In the genomic region with DNA sequence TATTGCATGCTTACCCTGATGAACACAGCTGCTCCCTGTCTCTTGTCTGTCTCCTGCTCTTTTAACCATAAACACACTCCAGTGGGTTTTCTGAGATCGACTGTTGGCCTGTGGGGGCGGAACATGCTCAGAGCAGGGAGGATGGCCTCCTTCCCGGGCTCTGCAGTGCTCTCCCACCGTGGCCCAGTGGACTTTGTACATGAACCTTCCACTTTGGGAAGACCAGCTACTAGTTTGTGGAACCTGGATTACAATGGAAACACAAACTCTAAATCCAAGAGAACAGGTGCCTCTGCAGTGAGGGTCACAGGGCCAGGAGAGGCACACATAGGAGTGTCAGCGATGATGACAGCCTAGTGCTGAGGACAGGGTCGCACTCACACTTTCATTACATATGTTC, we compare ENCODE assay signal across 1 cellular context.
TF ChIP-seq lines count a peak whose summit lies in the region.

No MANE protein-coding gene starts in this region.

TF ChIP-seq in HepG2, 621 proteins besides CTCF, POLR2A, EP300 and RAD21 (continues in another document):
- peak; percentile 84 for TF ChIP-seq HNF4G (IDR thresholded peaks at IDR 0.05; ENCODE audit: borderline replicate concordance, low read depth, low read length)
- 0 out of 2 replicates have a peak, but pooled peaks have one; percentile 44 for TF ChIP-seq HNF4G (CRISPR knock-in tag; IDR thresholded peaks at IDR 0.05; ENCODE audit: borderline replicate concordance, low read depth)
- TF ChIP-seq ATRX (CRISPR knock-in tag; IDR thresholded peaks at IDR 0.05; ENCODE audit: borderline replicate concordance), result no peak
- TF ChIP-seq ZNF749 (CRISPR knock-in tag; IDR thresholded peaks at IDR 0.05; ENCODE audit: borderline replicate concordance), result no peak
- no peak for TF ChIP-seq ZNF432 (CRISPR knock-in tag; IDR thresholded peaks at IDR 0.05; ENCODE audit: borderline replicate concordance)
- no peak for TF ChIP-seq SP140L (CRISPR knock-in tag; IDR thresholded peaks at IDR 0.05; ENCODE audit: borderline replicate concordance)
- no peak for TF ChIP-seq CREB1 (IDR thresholded peaks at IDR 0.05)
- no peak for TF ChIP-seq CREB1 (CRISPR knock-in tag; IDR thresholded peaks at IDR 0.05)
- TF ChIP-seq RFXANK (CRISPR knock-in tag; IDR thresholded peaks at IDR 0.05), result no peak
- TF ChIP-seq ZNF790 (CRISPR knock-in tag; IDR thresholded peaks at IDR 0.05; ENCODE audit: borderline replicate concordance), result no peak
- TF ChIP-seq TGIF2 (CRISPR knock-in tag; IDR thresholded peaks at IDR 0.05), result no peak
- TF ChIP-seq ZFP36 (IDR thresholded peaks at IDR 0.05; ENCODE audit: borderline replicate concordance, low read depth, low read length, partially characterized antibody), result no peak
- no peak for TF ChIP-seq ZBTB10 (CRISPR knock-in tag; IDR thresholded peaks at IDR 0.05; ENCODE audit: borderline replicate concordance)
- TF ChIP-seq HOXA3 (CRISPR knock-in tag; IDR thresholded peaks at IDR 0.05), result no peak; the same call in 1 of the 2 replicates
- TF ChIP-seq SIX4 (CRISPR knock-in tag; IDR thresholded peaks at IDR 0.05), result no peak
- no peak for TF ChIP-seq BRCA1 (CRISPR knock-in tag; IDR thresholded peaks at IDR 0.05)
- TF ChIP-seq SALL1 (CRISPR knock-in tag; IDR thresholded peaks at IDR 0.05), result peak; percentile 54; the same call in 1 of the 2 replicates
- no peak for TF ChIP-seq ZBTB7A (CRISPR knock-in tag; IDR thresholded peaks at IDR 0.05)
- no peak for TF ChIP-seq XRCC5 (optimal IDR thresholded peaks at IDR 0.05; ENCODE audit: low read length)
- TF ChIP-seq TOE1 (CRISPR knock-in tag; IDR thresholded peaks at IDR 0.05), result no peak
- TF ChIP-seq, protein P1, sequence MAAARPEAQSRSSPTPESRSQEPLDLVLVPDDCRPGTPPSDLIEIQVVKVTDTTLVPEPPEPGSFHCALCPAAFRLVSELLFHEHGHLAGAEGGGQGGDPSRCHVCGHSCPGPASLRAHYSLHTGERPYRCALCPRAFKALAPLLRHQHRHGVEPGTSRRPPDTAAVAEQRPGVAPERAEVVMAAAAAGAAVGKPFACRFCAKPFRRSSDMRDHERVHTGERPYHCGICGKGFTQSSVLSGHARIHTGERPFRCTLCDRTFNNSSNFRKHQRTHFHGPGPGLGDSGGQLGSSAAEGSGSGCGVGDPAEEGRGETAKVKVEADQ (CRISPR knock-in tag; IDR thresholded peaks at IDR 0.05; ENCODE audit: borderline replicate concordance), result no peak
- no peak for TF ChIP-seq MXD1 (CRISPR knock-in tag; IDR thresholded peaks at IDR 0.05)
- no peak for TF ChIP-seq FOXA1 (IDR thresholded peaks at IDR 0.05)
- TF ChIP-seq FOXA1 (CRISPR knock-in tag; IDR thresholded peaks at IDR 0.05), result no peak
- peak; percentile 55; the same call in 1 of the 2 replicates for TF ChIP-seq PATZ1 (CRISPR knock-in tag; IDR thresholded peaks at IDR 0.05)
- TF ChIP-seq ZNF768 (CRISPR knock-in tag; IDR thresholded peaks at IDR 0.05), result no peak
- TF ChIP-seq MEIS2 (CRISPR knock-in tag; IDR thresholded peaks at IDR 0.05), result no peak
- no peak for TF ChIP-seq IRX3 (CRISPR knock-in tag; IDR thresholded peaks at IDR 0.05; ENCODE audit: borderline replicate concordance, low read depth)
- TF ChIP-seq ZNF513 (CRISPR knock-in tag; conservative IDR thresholded peaks at IDR 0.05), result no peak
- TF ChIP-seq, protein P2, sequence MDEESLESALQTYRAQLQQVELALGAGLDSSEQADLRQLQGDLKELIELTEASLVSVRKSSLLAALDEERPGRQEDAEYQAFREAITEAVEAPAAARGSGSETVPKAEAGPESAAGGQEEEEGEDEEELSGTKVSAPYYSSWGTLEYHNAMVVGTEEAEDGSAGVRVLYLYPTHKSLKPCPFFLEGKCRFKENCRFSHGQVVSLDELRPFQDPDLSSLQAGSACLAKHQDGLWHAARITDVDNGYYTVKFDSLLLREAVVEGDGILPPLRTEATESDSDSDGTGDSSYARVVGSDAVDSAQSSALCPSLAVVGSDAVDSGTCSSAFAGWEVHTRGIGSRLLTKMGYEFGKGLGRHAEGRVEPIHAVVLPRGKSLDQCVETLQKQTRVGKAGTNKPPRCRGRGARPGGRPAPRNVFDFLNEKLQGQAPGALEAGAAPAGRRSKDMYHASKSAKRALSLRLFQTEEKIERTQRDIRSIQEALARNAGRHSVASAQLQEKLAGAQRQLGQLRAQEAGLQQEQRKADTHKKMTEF (CRISPR knock-in tag; IDR thresholded peaks at IDR 0.05), result peak; percentile 24; the same call in 1 of the 2 replicates
- TF ChIP-seq HOXD1 (CRISPR knock-in tag; IDR thresholded peaks at IDR 0.05), result no peak
- TF ChIP-seq ARID2 (CRISPR knock-in tag; IDR thresholded peaks at IDR 0.05; ENCODE audit: borderline replicate concordance), result no peak
- no peak for TF ChIP-seq ZNF274 (CRISPR knock-in tag; IDR thresholded peaks at IDR 0.05)
- TF ChIP-seq ARID5B (CRISPR knock-in tag; IDR thresholded peaks at IDR 0.05), result peak; percentile 42
- TF ChIP-seq MXD4 (CRISPR knock-in tag; IDR thresholded peaks at IDR 0.05), result no peak
- TF ChIP-seq RORA (CRISPR knock-in tag; IDR thresholded peaks at IDR 0.05), result no peak
- no peak for TF ChIP-seq RBFOX2 (IDR thresholded peaks at IDR 0.05; ENCODE audit: low read depth, low read length)
- TF ChIP-seq, protein P3, sequence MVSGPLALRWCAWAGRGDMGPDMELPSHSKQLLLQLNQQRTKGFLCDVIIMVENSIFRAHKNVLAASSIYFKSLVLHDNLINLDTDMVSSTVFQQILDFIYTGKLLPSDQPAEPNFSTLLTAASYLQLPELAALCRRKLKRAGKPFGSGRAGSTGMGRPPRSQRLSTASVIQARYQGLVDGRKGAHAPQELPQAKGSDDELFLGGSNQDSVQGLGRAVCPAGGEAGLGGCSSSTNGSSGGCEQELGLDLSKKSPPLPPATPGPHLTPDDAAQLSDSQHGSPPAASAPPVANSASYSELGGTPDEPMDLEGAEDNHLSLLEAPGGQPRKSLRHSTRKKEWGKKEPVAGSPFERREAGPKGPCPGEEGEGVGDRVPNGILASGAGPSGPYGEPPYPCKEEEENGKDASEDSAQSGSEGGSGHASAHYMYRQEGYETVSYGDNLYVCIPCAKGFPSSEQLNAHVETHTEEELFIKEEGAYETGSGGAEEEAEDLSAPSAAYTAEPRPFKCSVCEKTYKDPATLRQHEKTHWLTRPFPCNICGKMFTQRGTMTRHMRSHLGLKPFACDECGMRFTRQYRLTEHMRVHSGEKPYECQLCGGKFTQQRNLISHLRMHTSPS (CRISPR knock-in tag; IDR thresholded peaks at IDR 0.05; ENCODE audit: low read depth), result no peak
- TF ChIP-seq KAT8 (CRISPR knock-in tag; IDR thresholded peaks at IDR 0.05), result no peak
- no peak for TF ChIP-seq ZFP90 (CRISPR knock-in tag; IDR thresholded peaks at IDR 0.05; ENCODE audit: borderline replicate concordance)
- no peak for TF ChIP-seq NR2F6 (IDR thresholded peaks at IDR 0.05)
- TF ChIP-seq NR2F6 (CRISPR knock-in tag; IDR thresholded peaks at IDR 0.05), result no peak
- TF ChIP-seq ZMYM3 (CRISPR knock-in tag; IDR thresholded peaks at IDR 0.05), result 0 out of 2 replicates have a peak, but pooled peaks have one; percentile 22
- TF ChIP-seq ZSCAN29 (CRISPR knock-in tag; conservative IDR thresholded peaks at IDR 0.05), result no peak
- no peak for TF ChIP-seq TAF15 (IDR thresholded peaks at IDR 0.05; ENCODE audit: low read depth, low read length, poor library complexity, severe bottlenecking)
- TF ChIP-seq, protein P4, sequence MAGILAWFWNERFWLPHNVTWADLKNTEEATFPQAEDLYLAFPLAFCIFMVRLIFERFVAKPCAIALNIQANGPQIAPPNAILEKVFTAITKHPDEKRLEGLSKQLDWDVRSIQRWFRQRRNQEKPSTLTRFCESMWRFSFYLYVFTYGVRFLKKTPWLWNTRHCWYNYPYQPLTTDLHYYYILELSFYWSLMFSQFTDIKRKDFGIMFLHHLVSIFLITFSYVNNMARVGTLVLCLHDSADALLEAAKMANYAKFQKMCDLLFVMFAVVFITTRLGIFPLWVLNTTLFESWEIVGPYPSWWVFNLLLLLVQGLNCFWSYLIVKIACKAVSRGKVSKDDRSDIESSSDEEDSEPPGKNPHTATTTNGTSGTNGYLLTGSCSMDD (CRISPR knock-in tag; IDR thresholded peaks at IDR 0.05), result no peak
- TF ChIP-seq MED1 (CRISPR knock-in tag; IDR thresholded peaks at IDR 0.05), result no peak
- TF ChIP-seq ZKSCAN5 (CRISPR knock-in tag; IDR thresholded peaks at IDR 0.05), result no peak
- TF ChIP-seq NFKBIZ (CRISPR knock-in tag; IDR thresholded peaks at IDR 0.05), result no peak
- no peak for TF ChIP-seq MED13 (CRISPR knock-in tag; IDR thresholded peaks at IDR 0.05)
- no peak for TF ChIP-seq RBM39 (IDR thresholded peaks at IDR 0.05; ENCODE audit: low read depth, low read length, poor library complexity, severe bottlenecking)
- no peak for TF ChIP-seq HOXA9 (CRISPR knock-in tag; IDR thresholded peaks at IDR 0.05; ENCODE audit: borderline replicate concordance)
- peak; percentile 91 for TF ChIP-seq ZNF263 (CRISPR knock-in tag; IDR thresholded peaks at IDR 0.05)
